Comparison of ENCODE assay signal across 26 cellular contexts in genomic region chr11:112769170-112769569, GRCh38.
DNase-seq lines count a peak whose midpoint lies in the region; ATAC-seq and TF ChIP-seq lines count a peak whose summit lies in the region.
"Had no signal": no experiment of that assay in that cellular context is flagged by ENCODE, and none has a peak within 500 bp of the region (broad histone marks: within the 10 kb centered on the region; RNA-seq: fewer than 3 reads in every experiment).

No MANE protein-coding gene starts in this region.

- peak; percentile 26 for ATAC-seq in Right ventricle myocardium inferior
- ATAC-seq: K562 had no signal

- no peaks in the 10 kb centered on the region for H3K9me3 ChIP-seq in left ventricle myocardium inferior (replicated peaks)
- H3K9me3 ChIP-seq: BLaER1 treated with 17β-estradiol and CSF1 and Interleukin-3, amounts not matched to agents 10 nM and 100 nM; spleen; tibial artery had no signal

- DNase-seq in Right ventricle myocardium inferior (ENCODE audit: missing footprints) (no peak), cardiac septum (ENCODE audit: low spot score) (no peak), NCI-H774 (lab: John Stamatoyannopoulos, UW) (peak; percentile 14), left ventricle myocardium inferior (no peak), substantia nigra (lab: John Stamatoyannopoulos, UW) (peak in 8 of 49 donors; percentile 6 to 35 (median 20)), NCI-H128 (lab: John Stamatoyannopoulos, UW; ENCODE audit: unreplicated experiment) (no peak), kidney tubule cell (ENCODE audit: low spot score) (no peak), DMS 273 (lab: John Stamatoyannopoulos, UW; ENCODE audit: unreplicated experiment) (no peak)
- DNase-seq: activated B cell treated with CpG ODN at 0.5 μM for 24 hours; aorta; EL; glutamatergic neuron; H7; kidney glomerular epithelial cell; mesendoderm; NCI-H2029 treated with DMSO at 0.1 percent for 48 hours; NCI-H526 treated with DMSO at 0.1 percent for 48 hours; occipital lobe; retina; spleen; stimulated activated CD4-positive, alpha-beta T cell treated with anti-CD3 and anti-CD28 coated beads, Interleukin-4, amount 100 ng/mL, for 24 hours; stimulated activated naive CD4-positive, alpha-beta T cell; SW 1271; tibial artery had no signal

- TF ChIP-seq CTCF in left ventricle myocardium inferior (IDR thresholded peaks at IDR 0.05; ENCODE audit: borderline replicate concordance), result no peak

- peaks cover 16% of the 10 kb centered on the region for H3K4me1 ChIP-seq in left ventricle myocardium inferior
- H3K4me1 ChIP-seq: spleen, tibial artery had no signal

- H3K36me3 ChIP-seq in left ventricle myocardium inferior, result no peaks in the 10 kb centered on the region
- H3K36me3 ChIP-seq: BLaER1 treated with 17β-estradiol and CSF1 and Interleukin-3, amounts not matched to agents 10 nM and 100 nM; spleen; tibial artery had no signal

- intact Hi-C loops in Right ventricle myocardium inferior (cut with DNase I) (no loop called here), cardiac septum (cut with DNase I) (no loop called here), left ventricle myocardium inferior (cut with micrococcal nuclease) (no loop called here)

- H3K4me3 ChIP-seq in left ventricle myocardium inferior, result no peak overlapping the region
- H3K4me3 ChIP-seq: BLaER1 treated with 17β-estradiol and CSF1 and Interleukin-3, amounts not matched to agents 10 nM and 100 nM; K562; spleen; tibial artery had no signal

- H3K27ac ChIP-seq in left ventricle myocardium inferior (replicated peaks) (peak overlapping the region; percentile 80), substantia nigra (ENCODE audit: low read depth, low read length, poor library complexity, severe bottlenecking) (peak overlapping the region; percentile 94)
- H3K27ac ChIP-seq: BLaER1 treated with 17β-estradiol and CSF1 and Interleukin-3, amounts not matched to agents 10 nM and 100 nM; spleen; tibial artery had no signal

- H3K27me3 ChIP-seq in left ventricle myocardium inferior (ENCODE audit: low read depth), result no peaks in the 10 kb centered on the region
- H3K27me3 ChIP-seq: BLaER1 treated with 17β-estradiol and CSF1 and Interleukin-3, amounts not matched to agents 10 nM and 100 nM; tibial artery had no signal
